Comparison of ENCODE assay signal across 9 cellular contexts in genomic region chr2:23528171-23528570, GRCh38.
"Had no signal": no experiment of that assay in that cellular context is flagged by ENCODE, and none has a peak within 500 bp of the region (broad histone marks: within the 10 kb centered on the region; RNA-seq: fewer than 3 reads in every experiment).

No MANE protein-coding gene starts in this region.

- H3K36me3 Mint-ChIP-seq: IgD-negative memory B cell had no signal

- ATAC-seq: HCT116, HepG2 had no signal

- H3K4me3 ChIP-seq: GM23248 had no signal

- H3K4me3 Mint-ChIP-seq: HFFc6, IgD-negative memory B cell had no signal

- H3K27ac Mint-ChIP-seq: HFFc6, IgD-negative memory B cell had no signal

- H3K9me3 Mint-ChIP-seq: HFFc6, IgD-negative memory B cell had no signal

- H2AFZ ChIP-seq: GM23248 had no signal

- DNase-seq: GM23248, GOT3, H7, HFFc6, KBM-7 had no signal

- H3K27ac ChIP-seq: GM23248, HL-60 had no signal
